In the genomic region with DNA sequence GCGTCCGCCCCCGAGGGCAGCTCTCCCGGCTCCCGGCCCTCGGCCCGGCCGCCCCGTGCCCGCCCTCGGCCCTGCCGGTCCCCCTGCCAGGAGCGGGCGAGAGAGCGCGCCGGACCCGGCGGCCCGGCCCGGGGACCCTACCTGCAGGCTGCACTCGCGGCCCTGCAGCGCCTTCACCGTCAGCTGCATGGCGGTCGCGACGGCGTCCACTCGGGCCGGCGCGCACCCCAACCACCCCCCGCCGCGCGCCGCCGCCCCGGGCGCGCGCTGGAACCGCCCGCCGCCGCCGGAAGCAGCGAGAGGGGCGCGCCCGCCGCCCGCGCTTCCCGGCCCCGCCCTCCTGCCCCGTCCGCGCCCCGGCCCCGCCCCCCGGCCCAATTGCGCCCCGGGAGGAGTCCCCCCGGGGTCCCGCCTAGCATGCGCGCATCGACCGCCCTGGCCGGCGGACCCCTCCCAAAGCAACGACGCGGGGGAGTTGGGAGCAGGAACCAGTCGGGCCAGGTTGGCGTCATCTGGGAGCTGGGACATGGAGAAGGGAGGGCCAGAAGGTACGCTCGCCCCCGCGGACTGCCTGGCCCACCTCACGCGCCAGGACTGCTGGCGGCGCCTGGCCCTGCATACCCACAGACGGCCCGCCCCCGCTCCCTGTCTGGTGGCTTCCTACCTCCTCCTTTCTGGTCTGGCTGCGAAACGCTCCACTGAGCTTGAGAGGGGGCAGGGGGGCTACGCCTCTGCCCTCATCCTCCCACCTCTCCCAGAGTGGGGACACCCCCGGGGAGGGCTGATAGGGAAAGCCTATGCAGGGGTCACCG, we compare ENCODE assay signal across 8 cellular contexts. TPM values are rescaled to one million over a fixed set of nuclear protein-coding genes. Genes with fewer than 3 reads are reported as not detected.
DNase-seq lines count a peak whose midpoint lies in the region; ATAC-seq and TF ChIP-seq lines count a peak whose summit lies in the region.

A gene (minus strand): TSS at position 220 of the 812 bp plus-strand sequence. CDS start 31 bp downstream, at position 189.

- CTCF ChIA-PET in activated naive CD4-positive, alpha-beta T cell treated with anti-CD3 and anti-CD28 coated beads for 36 hours (lab: Charles Lee), result interaction anchor here (1.1 kb wide), 1 partner anchor 41 kb away, joined by 4 read pairs; no protein-coding TSS in a partner anchor

- peaks cover 34% of the 10 kb centered on the region for H3K4me1 Mint-ChIP-seq in activated naive CD4-positive, alpha-beta T cell treated with anti-CD3 and anti-CD28 coated beads for 36 hours (ENCODE audit: low read depth)

- peaks cover 51% of the 10 kb centered on the region for H3K4me1 ChIP-seq in DOHH2 (ENCODE audit: control insufficient read depth, low read length)
- no peaks in the 10 kb centered on the region for H3K4me1 ChIP-seq in urinary bladder (ENCODE audit: insufficient read depth)

- ATAC-seq in HG03432 (IDR thresholded peaks at IDR 0.05; ENCODE audit: unreplicated experiment), result peak; percentile 33
- ATAC-seq in GM21576 (IDR thresholded peaks at IDR 0.05; ENCODE audit: unreplicated experiment), result no peak

- H3K9me3 Mint-ChIP-seq in activated naive CD4-positive, alpha-beta T cell treated with anti-CD3 and anti-CD28 coated beads for 36 hours, result no peaks in the 10 kb centered on the region

- no peaks in the 10 kb centered on the region for H3K9me3 ChIP-seq in DOHH2 (ENCODE audit: control insufficient read depth, insufficient read depth, low read length)

- intact Hi-C loops in activated naive CD4-positive, alpha-beta T cell treated with anti-CD3 and anti-CD28 coated beads for 36 hours (cut with micrococcal nuclease), result no loop called here

- no peak for TF ChIP-seq CTCF in DOHH2 (IDR thresholded peaks at IDR 0.05; ENCODE audit: low read depth, low read length, poor library complexity, severe bottlenecking)

- H3K9me2 ChIP-seq in DOHH2 (replicated peaks; ENCODE audit: control insufficient read depth, low read length), result no peaks in the 10 kb centered on the region

- DNase-seq in RPMI8226 (peak; percentile 69), germinal center (ENCODE audit: low spot score) (peak; percentile 73), nucleus accumbens (lab: John Stamatoyannopoulos, UW) (peak in 30 of 56 donors; percentile 1 to 64 (median 26))
- peak; percentile 39 for DNase-seq in activated naive CD4-positive, alpha-beta T cell treated with anti-CD3 and anti-CD28 coated beads for 36 hours

- under 1% methylated on average over 77 of the region's 95 CpGs for WGBS in urinary bladder

- peak within 1 kb of the TSS; percentile 55 for H3K27ac ChIP-seq in DOHH2 (ENCODE audit: low read depth, low read length)
- H3K27ac ChIP-seq in urinary bladder (ENCODE audit: low read depth), result peak within 1 kb of the TSS; percentile 85

- H3F3A ChIP-seq in DOHH2 (ENCODE audit: control insufficient read depth, insufficient read depth), result no peaks in the 10 kb centered on the region; the same call in 1 of the 2 replicates

- H3K4me3 Mint-ChIP-seq in activated naive CD4-positive, alpha-beta T cell treated with anti-CD3 and anti-CD28 coated beads for 36 hours, result peak within 1 kb of the TSS; percentile 69

- H3K27me3 ChIP-seq in DOHH2 (ENCODE audit: control insufficient read depth, low read length), result no peaks in the 10 kb centered on the region

- H3K36me3 ChIP-seq in DOHH2 (ENCODE audit: control insufficient read depth, low read length), result peaks cover 36% of the 10 kb centered on the region
- peaks cover 1% of the 10 kb centered on the region for H3K36me3 ChIP-seq in urinary bladder (ENCODE audit: insufficient read depth)

- no peaks in the 10 kb centered on the region for H3K27me3 Mint-ChIP-seq in activated naive CD4-positive, alpha-beta T cell treated with anti-CD3 and anti-CD28 coated beads for 36 hours (ENCODE audit: low read depth)

- no peaks in the 10 kb centered on the region for H4K20me1 ChIP-seq in DOHH2 (ENCODE audit: control insufficient read depth, insufficient read depth, low read depth, low read length)

- peaks cover 57% of the 10 kb centered on the region for H3K79me2 ChIP-seq in DOHH2 (ENCODE audit: control insufficient read depth, low read length)

- peak within 1 kb of the TSS; percentile 87 for H3K4me2 ChIP-seq in DOHH2 (ENCODE audit: low read length)

- H3K4me3 ChIP-seq in DOHH2 (ENCODE audit: low read length) (peak within 1 kb of the TSS; percentile 70), urinary bladder (ENCODE audit: low read depth, low read length) (peak within 1 kb of the TSS; percentile 76)

- H3K27ac Mint-ChIP-seq in activated naive CD4-positive, alpha-beta T cell treated with anti-CD3 and anti-CD28 coated beads for 36 hours, result peak within 1 kb of the TSS; percentile 63

- H3K36me3 Mint-ChIP-seq in activated naive CD4-positive, alpha-beta T cell treated with anti-CD3 and anti-CD28 coated beads for 36 hours (ENCODE audit: low read depth), result peaks cover 9% of the 10 kb centered on the region

RNA-seq across cellular contexts. Expression of the gene that starts here (rescaled TPM):
- 10 to 100 TPM; 37.4 to 38.2 TPM for total RNA-seq in activated naive CD4-positive, alpha-beta T cell treated with anti-CD3 and anti-CD28 coated beads for 36 hours
- total RNA-seq in urinary bladder, result 20.4 TPM
- polyA plus RNA-seq in urinary bladder, result 49.9 TPM
